In genomic region chr10:6580279-6581029, GRCh38 we compare ENCODE assay signal across 8 cellular contexts. TPM values are rescaled to one million over a fixed set of nuclear protein-coding genes. Genes with fewer than 3 reads are reported as not detected.
DNase-seq lines count a peak whose midpoint lies in the region; ATAC-seq and TF ChIP-seq lines count a peak whose summit lies in the region.

No MANE protein-coding gene starts in this region.

- no peaks in the 10 kb centered on the region for H3K9me3 Mint-ChIP-seq in activated CD8-positive, alpha-beta memory T cell treated with anti-CD3 and anti-CD28 coated beads, Interleukin-2, amount 10 ng/mL, durations not matched to agents 7 days and 5 days (ENCODE audit: low read depth)
- no peaks in the 10 kb centered on the region for H3K9me3 Mint-ChIP-seq in endodermal cell

- TF ChIP-seq CTCF in endodermal cell (conservative IDR thresholded peaks at IDR 0.05) = peak; percentile 79

- peak overlapping the region; percentile 69 for H3K9ac ChIP-seq in endodermal cell (ENCODE audit: extremely low read depth, low read length, poor library complexity, severe bottlenecking)

- peak overlapping the region; percentile 97 for H3K4me3 Mint-ChIP-seq in activated CD8-positive, alpha-beta memory T cell treated with anti-CD3 and anti-CD28 coated beads, Interleukin-2, amount 10 ng/mL, durations not matched to agents 7 days and 5 days
- peak overlapping the region; percentile 83 for H3K4me3 Mint-ChIP-seq in endodermal cell

- no peaks in the 10 kb centered on the region for H3K9me3 ChIP-seq in endodermal cell (ENCODE audit: control insufficient read depth, low read length)

- peak; percentile 89 for ATAC-seq in HG02610 (IDR thresholded peaks at IDR 0.05; ENCODE audit: unreplicated experiment)
- peak; percentile 74 for ATAC-seq in activated CD8-positive, alpha-beta memory T cell treated with anti-CD3 and anti-CD28 coated beads, Interleukin-2, amount 10 ng/mL, durations not matched to agents 7 days and 5 days

- H3K36me3 Mint-ChIP-seq in activated CD8-positive, alpha-beta memory T cell treated with anti-CD3 and anti-CD28 coated beads, Interleukin-2, amount 10 ng/mL, durations not matched to agents 7 days and 5 days = peaks cover 62% of the 10 kb centered on the region
- peaks cover 36% of the 10 kb centered on the region for H3K36me3 Mint-ChIP-seq in endodermal cell (ENCODE audit: low read depth)

- peak overlapping the region; percentile 88 for H3K4me3 ChIP-seq in endodermal cell (ENCODE audit: low read length)

- no peak overlapping the region for H3K27ac ChIP-seq in endodermal cell (ENCODE audit: low read depth, low read length)

- peak overlapping the region; percentile 93 for H3K27ac Mint-ChIP-seq in activated CD8-positive, alpha-beta memory T cell treated with anti-CD3 and anti-CD28 coated beads, Interleukin-2, amount 10 ng/mL, durations not matched to agents 7 days and 5 days
- peak overlapping the region; percentile 92 for H3K27ac Mint-ChIP-seq in endodermal cell

- CTCF ChIA-PET in activated CD8-positive, alpha-beta memory T cell treated with anti-CD3 and anti-CD28 coated beads, Interleukin-2, amount 10 ng/mL, durations not matched to agents 7 days and 5 days (lab: Charles Lee) = interaction anchor here (0.5 to 7.1 kb wide), 31 partner anchors 9 to 495 kb away, joined by 3 to 56 read pairs (median 4); no protein-coding TSS in a partner anchor

- H3K36me3 ChIP-seq in endodermal cell (ENCODE audit: control insufficient read depth, insufficient read depth, low read length) = peaks cover 30% of the 10 kb centered on the region

- H3K4me1 ChIP-seq in endodermal cell (ENCODE audit: control insufficient read depth, insufficient read depth, low read length) = no peaks in the 10 kb centered on the region

- no peaks in the 10 kb centered on the region for H3K27me3 Mint-ChIP-seq in activated CD8-positive, alpha-beta memory T cell treated with anti-CD3 and anti-CD28 coated beads, Interleukin-2, amount 10 ng/mL, durations not matched to agents 7 days and 5 days
- H3K27me3 Mint-ChIP-seq in endodermal cell (ENCODE audit: insufficient read depth) = peaks cover 11% of the 10 kb centered on the region

- DNase-seq in DMS 273 (lab: John Stamatoyannopoulos, UW; ENCODE audit: unreplicated experiment) (peak; percentile 55), DMS 273 treated with DMSO at 0.1 percent for 48 hours (lab: John Stamatoyannopoulos, UW) (no peak), NCI-H460 (ENCODE audit: extremely low read depth, low read depth) (peak; percentile 33), endodermal cell (peak; percentile 92), mesenteric fat pad (ENCODE audit: low spot score) (peak; percentile 93)
- DNase-seq in activated CD8-positive, alpha-beta memory T cell treated with anti-CD3 and anti-CD28 coated beads, Interleukin-2, amount 10 ng/mL, durations not matched to agents 7 days and 5 days = peak; percentile 89
- DNase-seq in stimulated activated CD8-positive, alpha-beta memory T cell treated with anti-CD3 and anti-CD28 coated beads, Interleukin-15, amount 100 ng/mL, for 24 hours (ENCODE audit: low read depth) = peak; percentile 92

- peaks cover 59% of the 10 kb centered on the region for H3K4me1 Mint-ChIP-seq in activated CD8-positive, alpha-beta memory T cell treated with anti-CD3 and anti-CD28 coated beads, Interleukin-2, amount 10 ng/mL, durations not matched to agents 7 days and 5 days
- H3K4me1 Mint-ChIP-seq in endodermal cell = peaks cover 31% of the 10 kb centered on the region

- WGBS in endodermal cell (ENCODE audit: insufficient coverage in 1 of 2, insufficient read length in 1 of 2), 2 experiments = 1 to 2% methylated on average over 22 to 55 of the region's 56 CpGs

- H3K27me3 ChIP-seq in endodermal cell (ENCODE audit: control insufficient read depth, insufficient read depth, low read length, poor library complexity, severe bottlenecking) = no peaks in the 10 kb centered on the region

RNA-seq across cellular contexts. Expression of gene PRKCQ, which starts 0.4 kb away (rescaled TPM):
- 0.22 TPM in 1 of 2 replicates, not detected in the other for total RNA-seq in NCI-H460 (2014; rRNA removed; shearing (Covaris generic))
- 0.24 and 0.73 TPM in 2 replicates for polyA plus RNA-seq in NCI-H460 (2014; cell fraction: nucleus; rRNA removed)
- 10 to 100 TPM; 51.0 to 58.7 TPM for total RNA-seq in activated CD8-positive, alpha-beta memory T cell treated with anti-CD3 and anti-CD28 coated beads, Interleukin-2, amount 10 ng/mL, durations not matched to agents 7 days and 5 days
- 10 to 100 TPM; 24.3 to 29.1 TPM for total RNA-seq in endodermal cell
- polyA plus RNA-seq in endodermal cell (2013, experiment 1 of 2) = 6.1 TPM
- 6.2 TPM for polyA plus RNA-seq in endodermal cell (2013, experiment 2 of 2)
- 0.35 TPM for total RNA-seq in mesenteric fat pad

Comparison
In these comparisons a context has a peak if more than half of its experiments do, and no peak if none do; other contexts are left out.
1. RNA of gene PRKCQ, which starts 0.4 kb away (total RNA-seq): 51.0 to 58.7 TPM in activated CD8-positive, alpha-beta memory T cell treated with anti-CD3 and anti-CD28 coated beads, Interleukin-2, amount 10 ng/mL, durations not matched to agents 7 days and 5 days and 24.3 to 29.1 TPM in endodermal cell; 0.35 TPM in mesenteric fat pad (single experiment) and 0.22 TPM in NCI-H460; every median in the first group is over 10 times any median in the second.